In the genomic region with DNA sequence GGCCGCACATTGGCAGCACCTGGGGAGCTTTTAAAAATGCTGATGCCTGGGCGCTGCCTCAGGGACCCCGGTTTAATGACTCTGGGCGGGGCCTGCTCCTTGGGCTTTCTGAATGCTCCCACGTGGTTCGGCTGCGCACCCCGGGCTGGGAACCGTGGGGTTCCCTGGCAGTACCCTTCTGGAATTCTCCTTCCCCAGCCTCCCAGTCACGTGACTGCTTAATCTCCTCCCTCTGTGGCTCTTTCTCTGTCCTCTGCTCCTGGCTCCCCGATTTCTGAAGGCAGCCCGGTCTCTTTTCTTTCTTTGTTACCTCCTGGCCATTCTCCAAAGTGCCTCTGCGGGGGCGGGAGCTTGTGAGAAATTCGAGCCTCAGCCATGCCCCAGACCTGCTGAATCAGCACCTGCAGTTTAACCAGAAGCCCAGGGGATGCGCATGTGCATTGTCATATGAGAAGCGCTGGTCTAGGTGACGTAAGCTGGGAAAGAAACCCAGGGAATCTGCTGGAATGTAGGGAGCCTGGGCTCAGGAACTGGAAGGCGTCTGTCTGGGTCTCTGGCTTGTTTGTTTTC, we compare ENCODE assay signal across 9 cellular contexts. TPM values are rescaled to one million over a fixed set of nuclear protein-coding genes. Genes with fewer than 3 reads are reported as not detected.
DNase-seq lines count a peak whose midpoint lies in the region; ATAC-seq and TF ChIP-seq lines count a peak whose summit lies in the region.
"Had no signal": no experiment of that assay in that cellular context is flagged by ENCODE, and none has a peak within 500 bp of the region (broad histone marks: within the 10 kb centered on the region; RNA-seq: fewer than 3 reads in every experiment).

No MANE protein-coding gene starts in this region.

- no peaks in the 10 kb centered on the region for H3K9me3 Mint-ChIP-seq in immature natural killer cell

- ATAC-seq in SK-N-SH treated with all-trans-retinoic acid at 6 μM for 48 hours (peak; percentile 66), heart right ventricle (peak in 7 of 8 donors; percentile 13 to 84 (median 67))

- peak in 1 of 4 donors; percentile 27 for TF ChIP-seq EP300 in sigmoid colon (IDR thresholded peaks at IDR 0.05)

- 47 to 52% methylated on average over 19 of the region's 19 CpGs for WGBS in heart right ventricle, 2 donors
- 52 to 59% methylated on average over 19 of the region's 19 CpGs for WGBS in sigmoid colon, 2 donors

- intact Hi-C loops in heart right ventricle (cut with DNase I) (no loop called here), sigmoid colon (cut with DNase I) (no loop called here)

- POLR2A ChIA-PET in GM10248 (lab: Yijun Ruan, JAX), result no interaction called here

- H3K27ac ChIP-seq in heart right ventricle (peak overlapping the region in 2 of 10 donors; percentile 66 to 71), sigmoid colon (peak overlapping the region in 2 of 4 donors; percentile 34 to 64)
- H3K27ac ChIP-seq: VCaP had no signal

- H3K27me3 Mint-ChIP-seq in immature natural killer cell (ENCODE audit: low read depth in 3 of 3), result peaks cover 2 to 26% (median 4%) of the 10 kb centered on the region in 3 donors

- H3K36me3 ChIP-seq in heart right ventricle (no peaks in the 10 kb centered on the region), sigmoid colon (no peaks in the 10 kb centered on the region)

- peaks cover 0 to 42% (median 0%) of the 10 kb centered on the region in 7 donors for H3K27me3 ChIP-seq in heart right ventricle
- H3K27me3 ChIP-seq in sigmoid colon, result no peaks in the 10 kb centered on the region

- H3K4me3 ChIP-seq in heart right ventricle (peak overlapping the region in 5 of 10 donors; percentile 8 to 29 (median 20)), sigmoid colon (peak overlapping the region in 2 of 4 donors; percentile 30 to 35)

- H3K4me1 Mint-ChIP-seq in immature natural killer cell, result peaks cover 0 to 5% of the 10 kb centered on the region in 2 donors

- no peak for TF ChIP-seq POLR2A in sigmoid colon (IDR thresholded peaks at IDR 0.05)

- H3K4me3 Mint-ChIP-seq in immature natural killer cell, result no peak overlapping the region

- H3K27ac Mint-ChIP-seq in immature natural killer cell, result no peak overlapping the region

- H3K4me1 ChIP-seq in heart right ventricle, result peaks cover 0 to 43% (median 11%) of the 10 kb centered on the region in 9 donors
- peaks cover 0 to 35% (median 15%) of the 10 kb centered on the region in 4 donors for H3K4me1 ChIP-seq in sigmoid colon

- CTCF ChIA-PET in GM10248 (lab: Yijun Ruan, JAX), result interaction anchor here (4.6 kb wide), 1 partner anchor 16 kb away, joined by 34 read pairs; no protein-coding TSS in a partner anchor

- DNase-seq in H4 (ENCODE audit: low spot score), result peak; percentile 94
- DNase-seq in heart right ventricle, result peak in 1 of 2 donors; percentile 55
- DNase-seq in sigmoid colon, result peak; percentile 85
- DNase-seq in immature natural killer cell, result no peak
- DNase-seq in NCI-H2227 (lab: John Stamatoyannopoulos, UW; ENCODE audit: unreplicated experiment), result no peak
- no peak for DNase-seq in GM10248 (ENCODE audit: extremely low spot score)
- DNase-seq in middle frontal gyrus (ENCODE audit: extremely low spot score, low spot score), result no peak

- no peaks in the 10 kb centered on the region for H3K36me3 Mint-ChIP-seq in immature natural killer cell

- TF ChIP-seq CTCF in heart right ventricle (IDR thresholded peaks at IDR 0.05) (no peak), sigmoid colon (IDR thresholded peaks at IDR 0.05) (no peak), GM10248 (IDR thresholded peaks at IDR 0.05; ENCODE audit: control extremely low read depth, extremely low read depth, low read depth, missing control alignments) (no peak)

- no peaks in the 10 kb centered on the region for H3K9me3 ChIP-seq in heart right ventricle
- H3K9me3 ChIP-seq in sigmoid colon, result no peaks in the 10 kb centered on the region

TF ChIP-seq in SK-N-SH treated with all-trans-retinoic acid at 6 μM for 48 hours, 23 proteins besides CTCF, POLR2A, EP300 and RAD21:
- no peak for TF ChIP-seq TOX (CRISPR knock-in tag; IDR thresholded peaks at IDR 0.05; ENCODE audit: borderline replicate concordance)
- no peak for TF ChIP-seq ESRRG (CRISPR knock-in tag; IDR thresholded peaks at IDR 0.05)
- TF ChIP-seq PATZ1 (CRISPR knock-in tag; IDR thresholded peaks at IDR 0.05; ENCODE audit: borderline replicate concordance), result no peak
- no peak for TF ChIP-seq ZNF8 (CRISPR knock-in tag; IDR thresholded peaks at IDR 0.05)
- TF ChIP-seq ZC3H10 (CRISPR knock-in tag; IDR thresholded peaks at IDR 0.05), result no peak
- TF ChIP-seq, protein P1, sequence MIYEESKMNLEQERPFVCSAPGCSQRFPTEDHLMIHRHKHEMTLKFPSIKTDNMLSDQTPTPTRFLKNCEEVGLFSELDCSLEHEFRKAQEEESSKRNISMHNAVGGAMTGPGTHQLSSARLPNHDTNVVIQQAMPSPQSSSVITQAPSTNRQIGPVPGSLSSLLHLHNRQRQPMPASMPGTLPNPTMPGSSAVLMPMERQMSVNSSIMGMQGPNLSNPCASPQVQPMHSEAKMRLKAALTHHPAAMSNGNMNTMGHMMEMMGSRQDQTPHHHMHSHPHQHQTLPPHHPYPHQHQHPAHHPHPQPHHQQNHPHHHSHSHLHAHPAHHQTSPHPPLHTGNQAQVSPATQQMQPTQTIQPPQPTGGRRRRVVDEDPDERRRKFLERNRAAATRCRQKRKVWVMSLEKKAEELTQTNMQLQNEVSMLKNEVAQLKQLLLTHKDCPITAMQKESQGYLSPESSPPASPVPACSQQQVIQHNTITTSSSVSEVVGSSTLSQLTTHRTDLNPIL (CRISPR knock-in tag; IDR thresholded peaks at IDR 0.05; ENCODE audit: low read depth), result no peak
- TF ChIP-seq ZNF565 (CRISPR knock-in tag; conservative IDR thresholded peaks at IDR 0.05; ENCODE audit: low read depth), result no peak
- no peak for TF ChIP-seq RARB (CRISPR knock-in tag; IDR thresholded peaks at IDR 0.05)
- no peak for TF ChIP-seq SNAI2 (CRISPR knock-in tag; IDR thresholded peaks at IDR 0.05)
- no peak for TF ChIP-seq GLIS3 (CRISPR knock-in tag; IDR thresholded peaks at IDR 0.05)
- TF ChIP-seq TCF4 (CRISPR knock-in tag; IDR thresholded peaks at IDR 0.05; ENCODE audit: borderline replicate concordance), result no peak
- TF ChIP-seq ZFP30 (CRISPR knock-in tag; IDR thresholded peaks at IDR 0.05), result no peak
- TF ChIP-seq ZNF70 (CRISPR knock-in tag; IDR thresholded peaks at IDR 0.05), result no peak
- no peak for TF ChIP-seq BACH2 (CRISPR knock-in tag; IDR thresholded peaks at IDR 0.05; ENCODE audit: borderline replicate concordance)
- no peak for TF ChIP-seq ARNTL (CRISPR knock-in tag; IDR thresholded peaks at IDR 0.05; ENCODE audit: borderline replicate concordance, low read depth)
- no peak for TF ChIP-seq ZFP3 (CRISPR knock-in tag; IDR thresholded peaks at IDR 0.05)
- no peak for TF ChIP-seq ISL1 (CRISPR knock-in tag; IDR thresholded peaks at IDR 0.05)
- no peak for TF ChIP-seq CSDC2 (CRISPR knock-in tag; IDR thresholded peaks at IDR 0.05)

RNA-seq across cellular contexts. Expression of gene CLCN4, which starts 16.6 kb away (rescaled TPM):
- total RNA-seq in H4 (2014; rRNA removed; shearing (Covaris generic)), result 6.9 TPM in 2 replicates
- total RNA-seq in heart right ventricle (10 to 100 TPM; 24.2 to 44.9 (median 32.9) TPM), sigmoid colon (1 to 10 TPM in 1 of 4 donors, under 1 TPM in 3; 0.66 to 1.1 (median 0.83) TPM)
- polyA plus RNA-seq in heart right ventricle (1 to 10 TPM; 4.0 to 4.4 TPM), sigmoid colon (under 1 TPM; under 0.01 to 0.96 (median 0.69) TPM), immature natural killer cell (under 1 TPM in 1 of 3 donors, not detected in 2; 0.69 TPM)

Comparison
In these comparisons a context has a peak if more than half of its experiments do, and no peak if none do; other contexts are left out.
1. DNase-seq: peak in H4 (single experiment) and sigmoid colon (single experiment); none in immature natural killer cell (0 of 3), NCI-H2227 (single experiment), GM10248 (single experiment) and middle frontal gyrus (single experiment).